ENCODE assay signal across 8 cellular contexts in genomic region chr17:29148790-29149430, GRCh38. TPM values are rescaled to one million over a fixed set of nuclear protein-coding genes. Genes with fewer than 3 reads are reported as not detected.
DNase-seq lines count a peak whose midpoint lies in the region; ATAC-seq and TF ChIP-seq lines count a peak whose summit lies in the region.

No MANE protein-coding gene starts in this region.

- H3K4me1 Mint-ChIP-seq in chondrocyte (ENCODE audit: low read depth): peaks cover 38% of the 10 kb centered on the region

- DNase-seq in AG20443 (ENCODE audit: low spot score) (peak; percentile 97), NCI-H446 (lab: John Stamatoyannopoulos, UW) (peak; percentile 80 to 96), chondrocyte (ENCODE audit: low spot score) (no peak), kidney tubule cell (ENCODE audit: low spot score) (peak; percentile 95)
- DNase-seq in activated CD4-positive, alpha-beta T cell treated with anti-CD3 and anti-CD28 coated beads for 1 hour: peak; percentile 85
- DNase-seq in stimulated activated CD4-positive, alpha-beta T cell treated with anti-CD3 and anti-CD28 coated beads, Interleukin-1b, Interleukin-23, amount 100 ng/mL, for 1 hour (ENCODE audit: low read depth in 2 of 2): peak; percentile 77 to 89

- in situ Hi-C loops in GM18951 (cut with MboI; ENCODE audit: low sequenced_read_pairs, unreplicated experiment): no loop called here

- peak; percentile 97 for TF ChIP-seq CTCF in chondrocyte (IDR thresholded peaks at IDR 0.05)

- no peaks in the 10 kb centered on the region for H3K9me3 Mint-ChIP-seq in chondrocyte (ENCODE audit: low read depth)

- H3K27ac Mint-ChIP-seq in chondrocyte (ENCODE audit: unreplicated experiment): peak overlapping the region; percentile 75

- H3K36me3 Mint-ChIP-seq in chondrocyte (ENCODE audit: low read depth): no peaks in the 10 kb centered on the region

- H3K27me3 Mint-ChIP-seq in chondrocyte (ENCODE audit: low read depth): no peaks in the 10 kb centered on the region

- peak; percentile 87 for ATAC-seq in HG03175 (IDR thresholded peaks at IDR 0.05; ENCODE audit: unreplicated experiment)

- H3K4me3 Mint-ChIP-seq in chondrocyte (ENCODE audit: unreplicated experiment): peak overlapping the region; percentile 64

- TF ChIP-seq POLR2A in GM18951 (IDR thresholded peaks at IDR 0.05; ENCODE audit: extremely low read depth, insufficient read depth, insufficient read length): peak; percentile 90

RNA-seq across cellular contexts. Expression of gene MYO18A, which starts 31.3 kb away (rescaled TPM):
- total RNA-seq in chondrocyte: 24.4 to 30.0 TPM (median 26.1 TPM) in 3 replicates
